In the genomic region with DNA sequence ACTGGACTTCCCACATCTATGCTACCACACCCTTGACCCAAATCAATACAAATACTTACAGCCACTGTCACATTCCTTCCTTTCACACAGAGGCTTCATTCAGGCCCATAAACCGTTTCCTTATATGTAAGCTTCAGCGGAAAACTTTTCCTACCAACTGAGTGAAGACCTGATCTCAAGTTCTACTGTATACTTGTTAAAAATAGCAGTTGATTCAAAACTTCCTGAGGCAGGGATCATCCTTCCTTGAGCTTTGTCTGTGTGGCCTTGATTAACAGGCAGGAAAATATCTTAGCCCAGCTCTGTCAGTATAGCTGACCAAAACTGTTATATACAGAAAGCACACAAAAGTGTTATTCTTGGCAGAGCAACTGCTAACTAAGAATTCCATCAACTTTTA, we compare ENCODE assay signal across 22 cellular contexts.
"Had no signal": no experiment of that assay in that cellular context is flagged by ENCODE, and none has a peak within 500 bp of the region (broad histone marks: within the 10 kb centered on the region; RNA-seq: fewer than 3 reads in every experiment).

No MANE protein-coding gene starts in this region.

- H3K4me1 ChIP-seq: left lung, pancreas, right lobe of liver, stomach, thyroid gland, vagina had no signal

- H3K36me3 ChIP-seq: left lung, right lobe of liver, thyroid gland, vagina had no signal

- H3K27ac ChIP-seq: foreskin keratinocyte, left lung, pancreas, right lobe of liver, stomach, thyroid gland, vagina had no signal

- H3K9me3 ChIP-seq: left lung, mucosa of descending colon, pancreas, right lobe of liver, stomach, thyroid gland, vagina had no signal

- H3K4me2 ChIP-seq: smooth muscle cell had no signal

- DNase-seq: cortex of kidney; effector memory CD8-positive, alpha-beta T cell; foreskin keratinocyte; head of caudate nucleus; left cardiac atrium; left lung; mesenchymal stem cell; mucosa of descending colon; naive thymus-derived CD4-positive, alpha-beta T cell; nephron progenitor cell; nucleus accumbens; pancreas; right lobe of liver; stimulated activated CD4-positive, alpha-beta T cell treated with anti-CD3 and anti-CD28 coated beads, Interleukin-2, amount 100 ng/mL, for 24 hours; stimulated activated CD4-positive, alpha-beta T cell treated with anti-CD3 and anti-CD28 coated beads, Interleukin-4, amount 100 ng/mL, for 24 hours; stimulated activated naive CD4-positive, alpha-beta T cell treated with Interleukin-2 at 50 U/mL for 16 hours; stomach; thyroid gland; trophoblast cell had no signal

- H3K27me3 ChIP-seq: foreskin keratinocyte, left lung, pancreas, right lobe of liver, stomach, thyroid gland, vagina had no signal

- ATAC-seq: effector memory CD8-positive, alpha-beta T cell; foreskin keratinocyte; left cardiac atrium; left lung; mucosa of descending colon; naive thymus-derived CD4-positive, alpha-beta T cell; pancreas; stimulated activated effector memory CD8-positive, alpha-beta T cell treated with anti-CD3 and anti-CD28 coated beads, Interleukin-12 subunit alpha, Interleukin-12 subunit beta, amount 100 ng/mL, for 72 hours had no signal

- H3K4me3 ChIP-seq: left lung, mucosa of descending colon, pancreas, right lobe of liver, smooth muscle cell, stomach, thyroid gland, vagina had no signal
